ENCODE assay signal across 7 cellular contexts in genomic region chr17:77409282-77410161, GRCh38.
DNase-seq lines count a peak whose midpoint lies in the region; ATAC-seq and TF ChIP-seq lines count a peak whose summit lies in the region.

No MANE protein-coding gene starts in this region.

- H3K36me3 ChIP-seq in breast epithelium, result no peaks in the 10 kb centered on the region
- peaks cover 0 to 7% of the 10 kb centered on the region in 2 donors for H3K36me3 ChIP-seq in lung (ENCODE audit: control insufficient read depth in 2 of 2, insufficient read depth in 2 of 2, low read length in 2 of 2)
- no peaks in the 10 kb centered on the region for H3K36me3 ChIP-seq in tibial artery

- H3K4me3 ChIP-seq in breast epithelium (peak overlapping the region in 2 of 3 donors; percentile 21 to 51), lung (no peak overlapping the region), tibial artery (peak overlapping the region; percentile 20 to 23)

- H3K9me3 ChIP-seq in breast epithelium, result no peaks in the 10 kb centered on the region
- no peaks in the 10 kb centered on the region for H3K9me3 ChIP-seq in lung (ENCODE audit: control insufficient read depth in 2 of 2, insufficient read depth in 1 of 2, low read length in 1 of 2)
- no peaks in the 10 kb centered on the region for H3K9me3 ChIP-seq in tibial artery

- DNase-seq in NCI-H1694 treated with DMSO at 0.1 percent for 48 hours (lab: John Stamatoyannopoulos, UW), result peak; percentile 57
- DNase-seq in breast epithelium (ENCODE audit: low spot score in 2 of 2), result peak in 1 of 2 donors; percentile 79
- DNase-seq in lung (ENCODE audit: low spot score), result no peak
- peak; percentile 74 to 95 for DNase-seq in tibial artery
- no peak for DNase-seq in NK-92 (lab: John Stamatoyannopoulos, UW; ENCODE audit: unreplicated experiment)
- DNase-seq in stimulated activated CD4-positive, alpha-beta T cell treated with anti-CD3 and anti-CD28 coated beads, Interleukin-1b, Interleukin-23, amount 100 ng/mL, for 48 hours, result no peak

- 60 to 80% methylated on average over 33 to 34 of the region's 34 CpGs for WGBS in lung, 2 donors

- intact Hi-C loops in breast epithelium (cut with DNase I; ENCODE audit: low total_unique reads), result no loop called here
- intact Hi-C loops in tibial artery (cut with DNase I; ENCODE audit: low total_unique reads), result no loop called here

- H3K27ac ChIP-seq in breast epithelium (peak overlapping the region; percentile 75 to 91), lung (ENCODE audit: low read depth in 1 of 2, low read length in 1 of 2) (peak overlapping the region; percentile 36 to 82), tibial artery (peak overlapping the region; percentile 85 to 87)

- no peak for ATAC-seq in lung (ENCODE audit: insufficient read depth, low FRiP score)
- no peak for ATAC-seq in GM21447 (IDR thresholded peaks at IDR 0.05; ENCODE audit: unreplicated experiment)

- H3K4me1 ChIP-seq in breast epithelium (peaks cover 18 to 23% of the 10 kb centered on the region in 2 donors), lung (ENCODE audit: control insufficient read depth in 2 of 2, insufficient read depth in 2 of 2, low read length in 2 of 2) (peaks cover under 1 to 31% of the 10 kb centered on the region in 2 donors), tibial artery (peaks cover 12 to 85% (median 63%) of the 10 kb centered on the region in 4 donors)

- no peak for TF ChIP-seq POLR2A in breast epithelium (IDR thresholded peaks at IDR 0.05)

- H3K27me3 ChIP-seq in breast epithelium, result no peaks in the 10 kb centered on the region
- no peaks in the 10 kb centered on the region for H3K27me3 ChIP-seq in lung (ENCODE audit: control insufficient read depth, insufficient read depth)
- H3K27me3 ChIP-seq in tibial artery, result no peaks in the 10 kb centered on the region

- no peak for TF ChIP-seq CTCF in breast epithelium (IDR thresholded peaks at IDR 0.05)
- no peak for TF ChIP-seq CTCF in lung (IDR thresholded peaks at IDR 0.05; ENCODE audit: control extremely low read depth, extremely low read depth)
- no peak for TF ChIP-seq CTCF in tibial artery (IDR thresholded peaks at IDR 0.05)

Comparison
In these comparisons a context has a peak if more than half of its experiments do, and no peak if none do; other contexts are left out.
1. DNase-seq: peak in NCI-H1694 treated with DMSO at 0.1 percent for 48 hours (single experiment) and tibial artery (2 of 2); none in lung (single experiment), NK-92 (single experiment) and stimulated activated CD4-positive, alpha-beta T cell treated with anti-CD3 and anti-CD28 coated beads, Interleukin-1b, Interleukin-23, amount 100 ng/mL, for 48 hours (single experiment).
2. Peak in every context shown above with its lines, with median percentiles within 50 percentile points of each other: H3K27ac ChIP-seq.